22 cellular contexts compared by ENCODE assay signal in genomic region chr1:206103979-206104378, GRCh38. TPM values are rescaled to one million over a fixed set of nuclear protein-coding genes. Genes with fewer than 3 reads are reported as not detected.
A peak's percentile ranks its signal among the peaks of the same experiment; 100 is the strongest.
DNase-seq lines count a peak whose midpoint lies in the region; ATAC-seq and TF ChIP-seq lines count a peak whose summit lies in the region.
"Had no signal": no experiment of that assay in that cellular context is flagged by ENCODE, and none has a peak within 500 bp of the region (broad histone marks: within the 10 kb centered on the region; RNA-seq: fewer than 3 reads in every experiment).

No MANE protein-coding gene starts in this region.

- intact Hi-C loops in esophagus muscularis mucosa (cut with DNase I) = loop anchor here (5.0 kb wide), 1 partner anchor 187 kb away; no protein-coding TSS in a partner anchor

- H3K9ac ChIP-seq in BLaER1 treated with 17β-estradiol and CSF1 and Interleukin-3, amounts not matched to agents 10 nM and 100 nM = peak overlapping the region in 3 of 11 experiments; percentile 9 to 25 (median 17); a peak in 2 of 22 replicates
- H3K9ac ChIP-seq: BLaER1 had no signal

- no peak for TF ChIP-seq CTCF in esophagus muscularis mucosa (IDR thresholded peaks at IDR 0.05)
- no peak for TF ChIP-seq CTCF in GM13977 (IDR thresholded peaks at IDR 0.05; ENCODE audit: extremely low read depth, insufficient read depth, missing control alignments)

- in situ Hi-C loops in GM13977 (cut with MboI; ENCODE audit: low pct_unique_long_range_greater_than_20kb, low sequenced_read_pairs, unreplicated experiment) = loop anchor here (5.0 to 25.0 kb wide), 2 partner anchors 77 to 317 kb away; partner anchors contain the start of gene RAB29

- no peaks in the 10 kb centered on the region for H4K20me1 ChIP-seq in BLaER1 treated with 17β-estradiol and CSF1 and Interleukin-3, amounts not matched to agents 10 nM and 100 nM
- H4K20me1 ChIP-seq: BLaER1 had no signal

- H3K27ac Mint-ChIP-seq in activated CD8-positive, alpha-beta memory T cell treated with anti-CD3 and anti-CD28 coated beads, Interleukin-2, amount 10 ng/mL, durations not matched to agents 7 days and 5 days = no peak overlapping the region
- H3K27ac Mint-ChIP-seq in stimulated activated memory B cell treated with anti-CD40 and anti-IgM and Interleukin-4, amounts not matched to agents 10 μg/mL and 1 μg/mL and 100 μg/mL, for 72 hours = peak overlapping the region; percentile 4
- H3K27ac Mint-ChIP-seq: CD4-positive, alpha-beta T cell; CD8-positive, alpha-beta memory T cell; GM23338; H9 had no signal

- peak; percentile 23 for DNase-seq in activated CD8-positive, alpha-beta memory T cell treated with anti-CD3 and anti-CD28 coated beads, Interleukin-2, amount 10 ng/mL, durations not matched to agents 7 days and 5 days
- no peak for DNase-seq in activated CD8-positive, alpha-beta memory T cell treated with anti-CD3 and anti-CD28 coated beads, Interleukin-2, amount 50 U/mL, for 48 hours
- DNase-seq in esophagus muscularis mucosa (ENCODE audit: extremely low spot score) (peak; percentile 75), GM13977 (ENCODE audit: low spot score) (no peak)
- DNase-seq: CD4-positive, alpha-beta T cell; CD8-positive, alpha-beta memory T cell; DMS 273 treated with DMSO at 0.1 percent for 48 hours; DMS79; EL; GDM1; H9 had no signal

- no peaks in the 10 kb centered on the region for H3K9me3 Mint-ChIP-seq in activated CD8-positive, alpha-beta memory T cell treated with anti-CD3 and anti-CD28 coated beads, Interleukin-2, amount 10 ng/mL, durations not matched to agents 7 days and 5 days (ENCODE audit: low read depth)
- no peaks in the 10 kb centered on the region for H3K9me3 Mint-ChIP-seq in stimulated activated memory B cell treated with anti-CD40 and anti-IgM and Interleukin-4, amounts not matched to agents 10 μg/mL and 1 μg/mL and 100 μg/mL, for 72 hours
- H3K9me3 Mint-ChIP-seq: CD14-positive monocyte; CD4-positive, alpha-beta T cell; CD8-positive, alpha-beta memory T cell; GM23338; H9 had no signal

- H3K4me1 Mint-ChIP-seq in activated CD8-positive, alpha-beta memory T cell treated with anti-CD3 and anti-CD28 coated beads, Interleukin-2, amount 10 ng/mL, durations not matched to agents 7 days and 5 days = no peaks in the 10 kb centered on the region
- peaks cover 35% of the 10 kb centered on the region for H3K4me1 Mint-ChIP-seq in stimulated activated memory B cell treated with anti-CD40 and anti-IgM and Interleukin-4, amounts not matched to agents 10 μg/mL and 1 μg/mL and 100 μg/mL, for 72 hours
- H3K4me1 Mint-ChIP-seq: GM23338 had no signal

- H3K27me3 Mint-ChIP-seq in activated CD8-positive, alpha-beta memory T cell treated with anti-CD3 and anti-CD28 coated beads, Interleukin-2, amount 10 ng/mL, durations not matched to agents 7 days and 5 days = peaks cover 35% of the 10 kb centered on the region
- H3K27me3 Mint-ChIP-seq in stimulated activated memory B cell treated with anti-CD40 and anti-IgM and Interleukin-4, amounts not matched to agents 10 μg/mL and 1 μg/mL and 100 μg/mL, for 72 hours = no peaks in the 10 kb centered on the region
- H3K27me3 Mint-ChIP-seq: B cell had no signal

- ATAC-seq in activated CD8-positive, alpha-beta memory T cell treated with anti-CD3 and anti-CD28 coated beads, Interleukin-2, amount 10 ng/mL, durations not matched to agents 7 days and 5 days = no peak
- ATAC-seq in stimulated activated memory B cell treated with anti-CD40 and anti-IgM and Interleukin-4, amounts not matched to agents 10 μg/mL and 1 μg/mL and 100 μg/mL, for 72 hours = no peak
- no peak for ATAC-seq in HG03095 (IDR thresholded peaks at IDR 0.05; ENCODE audit: unreplicated experiment)
- ATAC-seq: GM12878, GM23338, HCT116 had no signal

- CTCF ChIA-PET in activated CD8-positive, alpha-beta memory T cell treated with anti-CD3 and anti-CD28 coated beads, Interleukin-2, amount 10 ng/mL, durations not matched to agents 7 days and 5 days (lab: Charles Lee) = interaction anchor here (4.2 to 11.6 kb wide), 3 partner anchors 72 to 185 kb away, joined by 29 to 129 read pairs (median 35); no protein-coding TSS in a partner anchor

- no peaks in the 10 kb centered on the region for H3K36me3 Mint-ChIP-seq in activated CD8-positive, alpha-beta memory T cell treated with anti-CD3 and anti-CD28 coated beads, Interleukin-2, amount 10 ng/mL, durations not matched to agents 7 days and 5 days
- peaks cover 21% of the 10 kb centered on the region for H3K36me3 Mint-ChIP-seq in stimulated activated memory B cell treated with anti-CD40 and anti-IgM and Interleukin-4, amounts not matched to agents 10 μg/mL and 1 μg/mL and 100 μg/mL, for 72 hours
- H3K36me3 Mint-ChIP-seq: CD8-positive, alpha-beta memory T cell had no signal

- no peaks in the 10 kb centered on the region for H3K9me3 ChIP-seq in BLaER1 treated with 17β-estradiol and CSF1 and Interleukin-3, amounts not matched to agents 10 nM and 100 nM (replicated peaks in 1 of 11)
- H3K9me3 ChIP-seq in esophagus muscularis mucosa = no peaks in the 10 kb centered on the region
- H3K9me3 ChIP-seq: BLaER1 had no signal

- H3K4me2 ChIP-seq in BLaER1 treated with 17β-estradiol and CSF1 and Interleukin-3, amounts not matched to agents 10 nM and 100 nM = peak overlapping the region in 7 of 11 experiments; percentile 81 to 93 (median 87); a peak in 12 of 22 replicates
- H3K4me2 ChIP-seq: BLaER1, GM23338 had no signal

- no peak overlapping the region for H3K4me3 ChIP-seq in BLaER1 treated with 17β-estradiol and CSF1 and Interleukin-3, amounts not matched to agents 10 nM and 100 nM
- H3K4me3 ChIP-seq in esophagus muscularis mucosa = no peak overlapping the region
- H3K4me3 ChIP-seq: BLaER1, GM12878, GM23338 had no signal

- TF ChIP-seq EP300 in esophagus muscularis mucosa (IDR thresholded peaks at IDR 0.05) = no peak

- no peak overlapping the region for H3K4me3 Mint-ChIP-seq in activated CD8-positive, alpha-beta memory T cell treated with anti-CD3 and anti-CD28 coated beads, Interleukin-2, amount 10 ng/mL, durations not matched to agents 7 days and 5 days
- H3K4me3 Mint-ChIP-seq in stimulated activated memory B cell treated with anti-CD40 and anti-IgM and Interleukin-4, amounts not matched to agents 10 μg/mL and 1 μg/mL and 100 μg/mL, for 72 hours = no peak overlapping the region
- H3K4me3 Mint-ChIP-seq: B cell; CD14-positive monocyte; CD4-positive, alpha-beta T cell; CD8-positive, alpha-beta memory T cell; GM23338; H9 had no signal

- H3K27ac ChIP-seq in BLaER1 treated with 17β-estradiol and CSF1 and Interleukin-3, amounts not matched to agents 10 nM and 100 nM = peak overlapping the region in 7 of 11 experiments; percentile 10 to 87 (median 80); a peak in 13 of 22 replicates
- no peak overlapping the region for H3K27ac ChIP-seq in esophagus muscularis mucosa (replicated peaks in 1 of 4)
- H3K27ac ChIP-seq: 22Rv1, BLaER1 had no signal

- TF ChIP-seq POLR2A in esophagus muscularis mucosa (IDR thresholded peaks at IDR 0.05; ENCODE audit: low read depth) = no peak

- peaks cover 0 to 11% (median 0%) of the 10 kb centered on the region in 11 experiments; a peak in 3 of 22 replicates for H3K27me3 ChIP-seq in BLaER1 treated with 17β-estradiol and CSF1 and Interleukin-3, amounts not matched to agents 10 nM and 100 nM
- H3K27me3 ChIP-seq in esophagus muscularis mucosa = peaks cover 0 to 17% (median 0%) of the 10 kb centered on the region in 4 donors
- H3K27me3 ChIP-seq: BLaER1 had no signal

- H3K36me3 ChIP-seq in BLaER1 treated with 17β-estradiol and CSF1 and Interleukin-3, amounts not matched to agents 10 nM and 100 nM = peaks cover 0 to 15% (median 0%) of the 10 kb centered on the region in 11 experiments; a peak in 2 of 22 replicates
- H3K36me3 ChIP-seq in esophagus muscularis mucosa = no peaks in the 10 kb centered on the region
- H3K36me3 ChIP-seq: BLaER1 had no signal

- peaks cover 11 to 80% (median 70%) of the 10 kb centered on the region in 10 experiments for H3K4me1 ChIP-seq in BLaER1 treated with 17β-estradiol and CSF1 and Interleukin-3, amounts not matched to agents 10 nM and 100 nM
- H3K4me1 ChIP-seq in esophagus muscularis mucosa = peaks cover 0 to 5% (median 2%) of the 10 kb centered on the region in 4 donors

- WGBS in esophagus muscularis mucosa = 97% methylated on average over 10 of the region's 10 CpGs

RNA-seq across cellular contexts. Expression of gene AVPR1B, which starts 13.2 kb away (rescaled TPM):
- total RNA-seq in activated CD8-positive, alpha-beta memory T cell treated with anti-CD3 and anti-CD28 coated beads, Interleukin-2, amount 10 ng/mL, durations not matched to agents 7 days and 5 days = not detected
- not detected for total RNA-seq in esophagus muscularis mucosa
- total RNA-seq: CD4-positive, alpha-beta T cell; CD8-positive, alpha-beta memory T cell; GM12878; H4; H9 had no signal

RNA-seq across cellular contexts. Expression of gene RHEX, which starts 51.0 kb away (rescaled TPM):
- total RNA-seq in activated CD8-positive, alpha-beta memory T cell treated with anti-CD3 and anti-CD28 coated beads, Interleukin-2, amount 10 ng/mL, durations not matched to agents 7 days and 5 days = not detected
- total RNA-seq in esophagus muscularis mucosa = 10 to 100 TPM in 1 of 4 donors, 1 to 10 TPM in 2, under 1 TPM in 1; 0.45 to 11.2 (median 7.7) TPM
- total RNA-seq: CD4-positive, alpha-beta T cell; CD8-positive, alpha-beta memory T cell; GM23338; H4; H9 had no signal

Comparison
In these comparisons a context has a peak if more than half of its experiments do, and no peak if none do; other contexts are left out.
1. DNase-seq: peak in activated CD8-positive, alpha-beta memory T cell treated with anti-CD3 and anti-CD28 coated beads, Interleukin-2, amount 10 ng/mL, durations not matched to agents 7 days and 5 days (single experiment) and esophagus muscularis mucosa (single experiment); none in activated CD8-positive, alpha-beta memory T cell treated with anti-CD3 and anti-CD28 coated beads, Interleukin-2, amount 50 U/mL, for 48 hours (single experiment) and GM13977 (single experiment).
2. H3K27ac ChIP-seq: peak in BLaER1 treated with 17β-estradiol and CSF1 and Interleukin-3, amounts not matched to agents 10 nM and 100 nM (7 of 11); none in esophagus muscularis mucosa (0 of 4).